8 cellular contexts compared by ENCODE assay signal in the genomic region with DNA sequence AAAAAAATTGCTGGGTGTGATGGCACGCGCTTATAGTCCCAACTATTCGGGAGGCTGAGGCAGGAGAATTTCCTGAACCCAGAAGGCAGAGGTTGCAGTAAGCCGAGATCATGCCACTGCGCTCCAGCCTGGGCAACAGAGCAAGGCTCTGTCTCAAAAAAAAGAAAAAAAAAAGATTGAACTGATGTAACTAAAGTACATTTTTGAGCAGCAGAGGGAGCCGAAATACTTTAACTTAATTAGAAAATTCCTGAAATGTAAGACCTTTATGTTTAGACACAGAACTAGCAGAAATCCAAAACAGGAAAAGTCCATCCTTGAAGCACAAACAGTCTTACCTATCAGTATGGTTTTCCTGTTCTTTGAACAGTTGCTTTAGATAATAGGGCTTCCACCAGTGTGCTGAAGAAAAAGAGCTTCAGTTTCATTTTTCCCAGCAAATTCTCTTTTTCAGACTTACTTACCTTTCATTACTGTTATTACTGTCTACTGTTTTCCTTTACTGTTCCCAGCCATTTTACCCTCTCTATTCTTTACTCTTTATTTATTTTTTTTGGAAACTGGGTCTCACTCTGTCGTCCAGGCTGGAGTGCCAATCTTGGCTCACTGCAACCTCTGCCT. TPM values are rescaled to one million over a fixed set of nuclear protein-coding genes. Genes with fewer than 3 reads are reported as not detected.
DNase-seq lines count a peak whose midpoint lies in the region; ATAC-seq and TF ChIP-seq lines count a peak whose summit lies in the region.

No MANE protein-coding gene starts in this region.

- H3K27ac Mint-ChIP-seq in activated naive CD8-positive, alpha-beta T cell treated with anti-CD3 and anti-CD28 coated beads for 36 hours = peak overlapping the region; percentile 69

- H3K27me3 Mint-ChIP-seq in activated naive CD8-positive, alpha-beta T cell treated with anti-CD3 and anti-CD28 coated beads for 36 hours = no peaks in the 10 kb centered on the region

- intact Hi-C loops in lower lobe of right lung (cut with DNase I) = no loop called here

- no peaks in the 10 kb centered on the region for H3K9me3 Mint-ChIP-seq in activated naive CD8-positive, alpha-beta T cell treated with anti-CD3 and anti-CD28 coated beads for 36 hours

- peaks cover 11% of the 10 kb centered on the region for H3K36me3 Mint-ChIP-seq in activated naive CD8-positive, alpha-beta T cell treated with anti-CD3 and anti-CD28 coated beads for 36 hours

- DNase-seq in DMS114 treated with DMSO at 0.1 percent for 48 hours (lab: John Stamatoyannopoulos, UW; ENCODE audit: unreplicated experiment) (peak; percentile 47), lower lobe of right lung (no peak), omental fat pad (ENCODE audit: low spot score) (no peak), NCI-H146 treated with DMSO at 0.1 percent for 48 hours (lab: John Stamatoyannopoulos, UW; ENCODE audit: unreplicated experiment) (no peak)
- DNase-seq in Jurkat, Clone E6-1 (ENCODE audit: low read depth, low spot score) = peak; percentile 47
- no peak for DNase-seq in activated naive CD8-positive, alpha-beta T cell treated with anti-CD3 and anti-CD28 coated beads for 36 hours

- H3K4me1 ChIP-seq in lower lobe of right lung = peaks cover 12% of the 10 kb centered on the region

- no peaks in the 10 kb centered on the region for H3K27me3 ChIP-seq in lower lobe of right lung (ENCODE audit: low read depth)

- no peak overlapping the region for H3K27ac ChIP-seq in lower lobe of right lung

- ATAC-seq in lower lobe of right lung = no peak
- ATAC-seq in omental fat pad (ENCODE audit: low FRiP score) = no peak
- ATAC-seq in esophagus mucosa = no peak
- ATAC-seq in HG02759 (IDR thresholded peaks at IDR 0.05; ENCODE audit: unreplicated experiment) = no peak

- H3K4me1 Mint-ChIP-seq in activated naive CD8-positive, alpha-beta T cell treated with anti-CD3 and anti-CD28 coated beads for 36 hours = peaks cover 39% of the 10 kb centered on the region

- H3K36me3 ChIP-seq in lower lobe of right lung = peaks cover 80% of the 10 kb centered on the region

- TF ChIP-seq CTCF in lower lobe of right lung (IDR thresholded peaks at IDR 0.05) = peak; percentile 18
- no peak for TF ChIP-seq CTCF in omental fat pad (IDR thresholded peaks at IDR 0.05)

- H3K4me3 ChIP-seq in Jurkat, Clone E6-1 (ENCODE audit: low read length) = no peak overlapping the region
- no peak overlapping the region for H3K4me3 ChIP-seq in lower lobe of right lung

- H3K9me3 ChIP-seq in lower lobe of right lung = no peaks in the 10 kb centered on the region

- no peak overlapping the region for H3K4me3 Mint-ChIP-seq in activated naive CD8-positive, alpha-beta T cell treated with anti-CD3 and anti-CD28 coated beads for 36 hours

RNA-seq across cellular contexts. Expression of gene ZNF609, which starts 33.4 kb away (rescaled TPM):
- polyA plus RNA-seq in Jurkat, Clone E6-1 (2012; ENCODE audit: insufficient read depth, insufficient read length) = 11.9 TPM
- 10 to 100 TPM; 32.4 to 35.3 TPM for total RNA-seq in activated naive CD8-positive, alpha-beta T cell treated with anti-CD3 and anti-CD28 coated beads for 36 hours
- total RNA-seq in lower lobe of right lung (45.3 TPM), omental fat pad (10 to 100 TPM; 26.1 to 32.4 (median 29.6) TPM), esophagus mucosa (17.9 TPM)

RNA-seq across cellular contexts. Expression of gene TRIP4, which starts 39.3 kb away (rescaled TPM):
- 26.6 TPM for polyA plus RNA-seq in Jurkat, Clone E6-1 (2012; ENCODE audit: insufficient read depth, insufficient read length)
- 10 to 100 TPM; 18.0 to 18.4 TPM for total RNA-seq in activated naive CD8-positive, alpha-beta T cell treated with anti-CD3 and anti-CD28 coated beads for 36 hours
- total RNA-seq in lower lobe of right lung (23.2 TPM), omental fat pad (10 to 100 TPM in 2 of 4 donors, 1 to 10 TPM in 2; 9.0 to 20.0 (median 11.4) TPM), esophagus mucosa (22.1 TPM)

RNA-seq across cellular contexts. Expression of gene PCLAF, which starts 45.7 kb away (rescaled TPM):
- 293 TPM for polyA plus RNA-seq in Jurkat, Clone E6-1 (2012; ENCODE audit: insufficient read depth, insufficient read length)
- total RNA-seq in activated naive CD8-positive, alpha-beta T cell treated with anti-CD3 and anti-CD28 coated beads for 36 hours = 100 to 1,000 TPM; 126 to 134 TPM
- 4.5 TPM for total RNA-seq in lower lobe of right lung
- 1 to 10 TPM in 2 of 4 donors, not detected in 2; 1.0 to 1.7 TPM for total RNA-seq in omental fat pad
- total RNA-seq in esophagus mucosa = 18.3 TPM

Comparison
In these comparisons a context has a peak if more than half of its experiments do, and no peak if none do; other contexts are left out.
1. DNase-seq: peak in DMS114 treated with DMSO at 0.1 percent for 48 hours (single experiment) and Jurkat, Clone E6-1 (single experiment); none in activated naive CD8-positive, alpha-beta T cell treated with anti-CD3 and anti-CD28 coated beads for 36 hours (single experiment), lower lobe of right lung (single experiment), omental fat pad (single experiment) and NCI-H146 treated with DMSO at 0.1 percent for 48 hours (single experiment).